17 cellular contexts compared by ENCODE assay signal in genomic region chrX:71102292-71102691, GRCh38. TPM values are rescaled to one million over a fixed set of nuclear protein-coding genes. Genes with fewer than 3 reads are reported as not detected.
DNase-seq lines count a peak whose midpoint lies in the region; ATAC-seq and TF ChIP-seq lines count a peak whose summit lies in the region.
"Had no signal": no experiment of that assay in that cellular context is flagged by ENCODE, and none has a peak within 500 bp of the region (broad histone marks: within the 10 kb centered on the region; RNA-seq: fewer than 3 reads in every experiment).

No MANE protein-coding gene starts in this region.

- H3K36me3 Mint-ChIP-seq in GM23338 (ENCODE audit: low read depth) (peaks cover 10% of the 10 kb centered on the region; the same call in 1 of the 3 replicates), naive B cell (peaks cover 0 to 9% of the 10 kb centered on the region in 2 donors)
- H3K36me3 Mint-ChIP-seq in activated T-helper 17 cell treated with anti-CD3 and anti-CD28 coated beads, Interleukin-2, amount 50 U/mL, for 72 hours (ENCODE audit: low read depth): peaks cover 44% of the 10 kb centered on the region

- H3F3A ChIP-seq in GM23338 (replicated peaks; ENCODE audit: low read depth): peaks cover 5% of the 10 kb centered on the region; the same call in 1 of the 2 replicates

- peak overlapping the region; percentile 25; the same call in 1 of the 3 replicates for H3K4me3 Mint-ChIP-seq in GM23338
- peak overlapping the region; percentile 99 for H3K4me3 Mint-ChIP-seq in activated T-helper 17 cell treated with anti-CD3 and anti-CD28 coated beads, Interleukin-2, amount 50 U/mL, for 72 hours
- peak overlapping the region in 3 of 8 donors; percentile 40 to 69 (median 42) for H3K4me3 Mint-ChIP-seq in naive B cell

- H3K4me1 ChIP-seq in BLaER1: peaks cover 82% of the 10 kb centered on the region
- H3K4me1 ChIP-seq in GM23338 (ENCODE audit: insufficient read depth): peaks cover 57% of the 10 kb centered on the region

- peaks cover 6% of the 10 kb centered on the region for H3K27me3 Mint-ChIP-seq in GM23338 (ENCODE audit: insufficient read depth, low read depth, poor library complexity)
- H3K27me3 Mint-ChIP-seq in activated T-helper 17 cell treated with anti-CD3 and anti-CD28 coated beads, Interleukin-2, amount 50 U/mL, for 72 hours: no peaks in the 10 kb centered on the region
- peaks cover 0 to 7% (median 0%) of the 10 kb centered on the region in 3 donors for H3K27me3 Mint-ChIP-seq in naive B cell

- no peaks in the 10 kb centered on the region for H3K9me3 ChIP-seq in BLaER1
- H3K9me3 ChIP-seq: mucosa of descending colon had no signal

- H3K9me2 ChIP-seq in GM23338 (ENCODE audit: insufficient read depth): no peaks in the 10 kb centered on the region

- H3K27ac Mint-ChIP-seq in GM23338 (0 out of 2 replicates have a peak overlapping the region, but pooled peaks have one; percentile 52), naive B cell (peak overlapping the region; percentile 66 to 97 (median 89))
- H3K27ac Mint-ChIP-seq in activated T-helper 17 cell treated with anti-CD3 and anti-CD28 coated beads, Interleukin-2, amount 50 U/mL, for 72 hours: peak overlapping the region; percentile 81

- H3K27ac ChIP-seq in BLaER1 (peak overlapping the region; percentile 89), GM23338 (ENCODE audit: low read depth) (0 out of 2 replicates have a peak overlapping the region, but pooled peaks have one; percentile 88)

- H3K36me3 ChIP-seq in BLaER1 (no peaks in the 10 kb centered on the region), GM23338 (ENCODE audit: insufficient read depth) (no peaks in the 10 kb centered on the region)

- no peaks in the 10 kb centered on the region for H3K9me3 Mint-ChIP-seq in GM23338
- H3K9me3 Mint-ChIP-seq in activated T-helper 17 cell treated with anti-CD3 and anti-CD28 coated beads, Interleukin-2, amount 50 U/mL, for 72 hours: no peaks in the 10 kb centered on the region
- no peaks in the 10 kb centered on the region for H3K9me3 Mint-ChIP-seq in naive B cell

- H3K27me3 ChIP-seq in BLaER1 (peaks cover 83% of the 10 kb centered on the region), GM23338 (ENCODE audit: insufficient read depth) (peaks cover 4% of the 10 kb centered on the region; the same call in 1 of the 2 replicates)

- no peak overlapping the region for H2AFZ ChIP-seq in GM23338

- DNase-seq in GM23338 (ENCODE audit: low spot score) (no peak), naive B cell (no peak), HPDE6-E6E7 (ENCODE audit: extremely low spot score) (no peak), SIG-M5 (lab: John Stamatoyannopoulos, UW) (no peak)
- no peak for DNase-seq in stimulated activated CD8-positive, alpha-beta memory T cell treated with anti-CD3 and anti-CD28 coated beads, Interleukin-4, amount 100 ng/mL, for 48 hours
- DNase-seq: activated CD4-positive, alpha-beta T cell treated with anti-CD3 and anti-CD28 coated beads for 48 hours; activated effector memory CD4-positive, alpha-beta T cell treated with anti-CD3 and anti-CD28 coated beads, Interleukin-2, amount 50 U/mL, for 16 hours; mucosa of descending colon; NCI-H446; SW 1271 had no signal

- ATAC-seq in GM23338: no peak
- no peak for ATAC-seq in activated T-helper 17 cell treated with anti-CD3 and anti-CD28 coated beads, Interleukin-2, amount 50 U/mL, for 72 hours (replicated peaks)
- ATAC-seq in naive B cell (ENCODE audit: low read depth in 2 of 2): no peak
- no peak for ATAC-seq in GM19351 (IDR thresholded peaks at IDR 0.05; ENCODE audit: unreplicated experiment)

- H3K4me3 ChIP-seq in BLaER1 (no peak overlapping the region), GM23338 (peak overlapping the region; percentile 53; the same call in 1 of the 2 replicates)
- H3K4me3 ChIP-seq: mucosa of descending colon had no signal

- peak overlapping the region; percentile 80; the same call in 1 of the 2 replicates for H3K9ac ChIP-seq in BLaER1

- peaks cover 15% of the 10 kb centered on the region; the same call in 1 of the 2 replicates for H4K20me1 ChIP-seq in BLaER1
- no peaks in the 10 kb centered on the region for H4K20me1 ChIP-seq in GM23338 (replicated peaks; ENCODE audit: insufficient read depth)

- H3K4me2 ChIP-seq in BLaER1 (peak overlapping the region; percentile 86; the same call in 1 of the 2 replicates), GM23338 (peak overlapping the region; percentile 71)

- peaks cover 13% of the 10 kb centered on the region for H3K79me2 ChIP-seq in GM23338 (replicated peaks; ENCODE audit: insufficient read depth)

- H3K4me1 Mint-ChIP-seq in GM23338 (peaks cover 51% of the 10 kb centered on the region), naive B cell (peaks cover 53 to 78% (median 53%) of the 10 kb centered on the region in 3 donors)
- peaks cover 20% of the 10 kb centered on the region for H3K4me1 Mint-ChIP-seq in activated T-helper 17 cell treated with anti-CD3 and anti-CD28 coated beads, Interleukin-2, amount 50 U/mL, for 72 hours

- TF ChIP-seq CTCF in GM23338 (conservative IDR thresholded peaks at IDR 0.05; ENCODE audit: low read depth in 2 of 2): no peak

TF ChIP-seq in GM23338, 12 proteins besides CTCF, POLR2A, EP300 and RAD21 (continues in another document):
- TF ChIP-seq POLR2AphosphoS5 (IDR thresholded peaks at IDR 0.05; ENCODE audit: low read depth) (no peak), JUNB (IDR thresholded peaks at IDR 0.05; ENCODE audit: unreplicated experiment) (no peak), CREB1 (CRISPR knock-in tag; IDR thresholded peaks at IDR 0.05; ENCODE audit: low read depth) (no peak), ZNF114 (CRISPR knock-in tag; IDR thresholded peaks at IDR 0.05) (no peak)
- TF ChIP-seq, protein P1, sequence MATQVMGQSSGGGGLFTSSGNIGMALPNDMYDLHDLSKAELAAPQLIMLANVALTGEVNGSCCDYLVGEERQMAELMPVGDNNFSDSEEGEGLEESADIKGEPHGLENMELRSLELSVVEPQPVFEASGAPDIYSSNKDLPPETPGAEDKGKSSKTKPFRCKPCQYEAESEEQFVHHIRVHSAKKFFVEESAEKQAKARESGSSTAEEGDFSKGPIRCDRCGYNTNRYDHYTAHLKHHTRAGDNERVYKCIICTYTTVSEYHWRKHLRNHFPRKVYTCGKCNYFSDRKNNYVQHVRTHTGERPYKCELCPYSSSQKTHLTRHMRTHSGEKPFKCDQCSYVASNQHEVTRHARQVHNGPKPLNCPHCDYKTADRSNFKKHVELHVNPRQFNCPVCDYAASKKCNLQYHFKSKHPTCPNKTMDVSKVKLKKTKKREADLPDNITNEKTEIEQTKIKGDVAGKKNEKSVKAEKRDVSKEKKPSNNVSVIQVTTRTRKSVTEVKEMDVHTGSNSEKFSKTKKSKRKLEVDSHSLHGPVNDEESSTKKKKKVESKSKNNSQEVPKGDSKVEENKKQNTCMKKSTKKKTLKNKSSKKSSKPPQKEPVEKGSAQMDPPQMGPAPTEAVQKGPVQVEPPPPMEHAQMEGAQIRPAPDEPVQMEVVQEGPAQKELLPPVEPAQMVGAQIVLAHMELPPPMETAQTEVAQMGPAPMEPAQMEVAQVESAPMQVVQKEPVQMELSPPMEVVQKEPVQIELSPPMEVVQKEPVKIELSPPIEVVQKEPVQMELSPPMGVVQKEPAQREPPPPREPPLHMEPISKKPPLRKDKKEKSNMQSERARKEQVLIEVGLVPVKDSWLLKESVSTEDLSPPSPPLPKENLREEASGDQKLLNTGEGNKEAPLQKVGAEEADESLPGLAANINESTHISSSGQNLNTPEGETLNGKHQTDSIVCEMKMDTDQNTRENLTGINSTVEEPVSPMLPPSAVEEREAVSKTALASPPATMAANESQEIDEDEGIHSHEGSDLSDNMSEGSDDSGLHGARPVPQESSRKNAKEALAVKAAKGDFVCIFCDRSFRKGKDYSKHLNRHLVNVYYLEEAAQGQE (IDR thresholded peaks at IDR 0.05; ENCODE audit: unreplicated experiment): no peak

RNA-seq across cellular contexts. Expression of gene CXorf65, which starts 4.2 kb away (rescaled TPM):
- not detected in 2 replicates for total RNA-seq in GM23338 (2014; rRNA removed; shearing (Covaris generic))
- polyA plus RNA-seq in GM23338 (2016; fragmentation: Nextera tagmentation; extraction: Ambion mirVana) (0.79 and 1.1 TPM in 2 replicates), naive B cell (ENCODE audit: low read depth in 6 of 6) (1 to 10 TPM in 5 of 6 donors, under 1 TPM in 1; 0.46 to 6.2 (median 2.0) TPM)
- 10 to 100 TPM; 15.1 to 36.4 TPM for total RNA-seq in activated T-helper 17 cell treated with anti-CD3 and anti-CD28 coated beads, Interleukin-2, amount 50 U/mL, for 72 hours
- total RNA-seq: endothelial cell of umbilical vein, pulmonary artery endothelial cell, ureter had no signal
- polyA plus RNA-seq: BJ, endothelial cell of umbilical vein had no signal

RNA-seq across cellular contexts. Expression of gene FOXO4, which starts 6.6 kb away (rescaled TPM):
- total RNA-seq in GM23338 (2014; rRNA removed; shearing (Covaris generic)): 26.6 and 31.4 TPM in 2 replicates
- polyA plus RNA-seq in GM23338 (2016; fragmentation: Nextera tagmentation; extraction: Ambion mirVana) (7.0 and 8.0 TPM in 2 replicates), naive B cell (ENCODE audit: low read depth in 6 of 6) (1 to 10 TPM; 1.1 to 3.7 (median 2.2) TPM)
- 10 to 100 TPM; 11.2 to 39.0 TPM for total RNA-seq in activated T-helper 17 cell treated with anti-CD3 and anti-CD28 coated beads, Interleukin-2, amount 50 U/mL, for 72 hours

RNA-seq across cellular contexts. Expression of gene IL2RG, which starts 9.1 kb away (rescaled TPM):
- total RNA-seq in GM23338 (2014; rRNA removed; shearing (Covaris generic)): not detected in 2 replicates
- polyA plus RNA-seq in GM23338 (2016; fragmentation: Nextera tagmentation; extraction: Ambion mirVana): 0.26 and 0.31 TPM in 2 replicates
- total RNA-seq in activated T-helper 17 cell treated with anti-CD3 and anti-CD28 coated beads, Interleukin-2, amount 50 U/mL, for 72 hours: 100 to 1,000 TPM; 317 to 698 TPM
- polyA plus RNA-seq in naive B cell (ENCODE audit: low read depth in 6 of 6): 1,000 to 10,000 TPM in 1 of 6 donors, 100 to 1,000 TPM in 5; 789 to 1,133 (median 826) TPM
- total RNA-seq: endothelial cell of umbilical vein, pulmonary artery endothelial cell had no signal

RNA-seq across cellular contexts. Expression of gene MED12, which starts 16.1 kb away (rescaled TPM):
- 35.2 and 40.6 TPM in 2 replicates for total RNA-seq in GM23338 (2014; rRNA removed; shearing (Covaris generic))
- polyA plus RNA-seq in GM23338 (2016; fragmentation: Nextera tagmentation; extraction: Ambion mirVana) (6.9 and 7.1 TPM in 2 replicates), naive B cell (ENCODE audit: low read depth in 6 of 6) (10 to 100 TPM in 2 of 6 donors, 1 to 10 TPM in 4; 7.2 to 20.3 (median 9.0) TPM)
- total RNA-seq in activated T-helper 17 cell treated with anti-CD3 and anti-CD28 coated beads, Interleukin-2, amount 50 U/mL, for 72 hours: 100 to 1,000 TPM in 1 of 2 donors, 10 to 100 TPM in 1; 46.2 to 144 TPM

RNA-seq across cellular contexts. Expression of gene SNX12, which starts 34.2 kb away (rescaled TPM):
- total RNA-seq in GM23338 (2014; rRNA removed; shearing (Covaris generic)): 70.8 and 75.3 TPM in 2 replicates
- polyA plus RNA-seq in GM23338 (2016; fragmentation: Nextera tagmentation; extraction: Ambion mirVana) (27.9 and 28.5 TPM in 2 replicates), naive B cell (ENCODE audit: low read depth in 6 of 6) (1 to 10 TPM in 5 of 6 donors, under 1 TPM in 1; 0.86 to 7.6 (median 3.3) TPM)
- 10 to 100 TPM; 47.2 to 49.0 TPM for total RNA-seq in activated T-helper 17 cell treated with anti-CD3 and anti-CD28 coated beads, Interleukin-2, amount 50 U/mL, for 72 hours

Comparison
In these comparisons a context has a peak if more than half of its experiments do, and no peak if none do; other contexts are left out.
1. RNA of gene CXorf65, which starts 4.2 kb away (total RNA-seq): 15.1 to 36.4 TPM in activated T-helper 17 cell treated with anti-CD3 and anti-CD28 coated beads, Interleukin-2, amount 50 U/mL, for 72 hours; not detected in GM23338; every median in the first group is over 10 times any median in the second.
2. RNA of gene IL2RG, which starts 9.1 kb away (total RNA-seq): 317 to 698 TPM in activated T-helper 17 cell treated with anti-CD3 and anti-CD28 coated beads, Interleukin-2, amount 50 U/mL, for 72 hours; not detected in GM23338; every median in the first group is over 100 times any median in the second.
3. Peak in every context shown above with its lines, with median percentiles within 50 percentile points of each other: H3K27ac Mint-ChIP-seq.